Comparison of ENCODE assay signal across 1 cellular context in the genomic region with DNA sequence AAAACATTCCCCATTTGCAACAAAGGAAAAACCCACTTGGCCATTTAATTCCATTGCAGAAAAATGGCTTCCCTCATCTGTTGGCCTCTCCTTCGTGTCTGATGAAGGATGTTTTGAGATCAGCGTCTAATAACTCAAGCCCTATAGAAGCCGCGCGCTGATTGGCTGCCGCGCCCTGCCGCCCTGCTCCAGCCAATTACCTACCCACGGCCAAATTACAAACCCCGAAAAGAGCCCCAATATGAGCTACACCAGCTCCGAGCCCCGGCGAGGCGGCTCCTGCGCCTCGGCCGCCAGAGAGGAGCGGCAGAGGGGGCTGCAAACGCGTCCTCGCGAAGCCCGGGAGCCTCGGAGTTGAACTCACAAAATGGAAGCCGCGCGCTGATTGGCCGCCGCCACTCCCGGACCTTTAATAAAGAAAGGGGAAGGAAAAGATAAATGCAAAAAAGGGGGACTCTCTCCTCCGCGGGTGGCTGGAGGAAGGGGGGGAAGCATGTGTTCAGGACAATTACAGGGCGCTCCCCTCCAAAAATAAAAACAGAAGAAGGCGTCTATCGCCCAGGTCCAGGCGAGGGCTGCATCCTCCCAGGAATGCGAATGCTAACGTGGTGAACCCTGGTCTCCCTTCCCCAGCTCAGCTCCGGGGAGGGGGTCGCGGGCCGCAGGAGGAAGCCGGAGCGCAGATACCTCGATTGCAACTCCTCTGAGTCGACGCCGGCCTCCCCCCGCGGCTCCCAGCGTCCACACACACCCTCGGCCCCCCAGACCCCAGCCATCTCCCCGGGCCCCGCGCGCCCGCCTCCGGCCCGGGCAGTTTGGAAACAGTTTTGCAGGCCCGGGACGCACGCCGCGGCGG.
TF ChIP-seq lines count a peak whose summit lies in the region.

No MANE protein-coding gene starts in this region.

TF ChIP-seq in A549, 52 proteins besides CTCF, POLR2A, EP300 and RAD21 (continued from another document):
- TF ChIP-seq, protein P1, sequence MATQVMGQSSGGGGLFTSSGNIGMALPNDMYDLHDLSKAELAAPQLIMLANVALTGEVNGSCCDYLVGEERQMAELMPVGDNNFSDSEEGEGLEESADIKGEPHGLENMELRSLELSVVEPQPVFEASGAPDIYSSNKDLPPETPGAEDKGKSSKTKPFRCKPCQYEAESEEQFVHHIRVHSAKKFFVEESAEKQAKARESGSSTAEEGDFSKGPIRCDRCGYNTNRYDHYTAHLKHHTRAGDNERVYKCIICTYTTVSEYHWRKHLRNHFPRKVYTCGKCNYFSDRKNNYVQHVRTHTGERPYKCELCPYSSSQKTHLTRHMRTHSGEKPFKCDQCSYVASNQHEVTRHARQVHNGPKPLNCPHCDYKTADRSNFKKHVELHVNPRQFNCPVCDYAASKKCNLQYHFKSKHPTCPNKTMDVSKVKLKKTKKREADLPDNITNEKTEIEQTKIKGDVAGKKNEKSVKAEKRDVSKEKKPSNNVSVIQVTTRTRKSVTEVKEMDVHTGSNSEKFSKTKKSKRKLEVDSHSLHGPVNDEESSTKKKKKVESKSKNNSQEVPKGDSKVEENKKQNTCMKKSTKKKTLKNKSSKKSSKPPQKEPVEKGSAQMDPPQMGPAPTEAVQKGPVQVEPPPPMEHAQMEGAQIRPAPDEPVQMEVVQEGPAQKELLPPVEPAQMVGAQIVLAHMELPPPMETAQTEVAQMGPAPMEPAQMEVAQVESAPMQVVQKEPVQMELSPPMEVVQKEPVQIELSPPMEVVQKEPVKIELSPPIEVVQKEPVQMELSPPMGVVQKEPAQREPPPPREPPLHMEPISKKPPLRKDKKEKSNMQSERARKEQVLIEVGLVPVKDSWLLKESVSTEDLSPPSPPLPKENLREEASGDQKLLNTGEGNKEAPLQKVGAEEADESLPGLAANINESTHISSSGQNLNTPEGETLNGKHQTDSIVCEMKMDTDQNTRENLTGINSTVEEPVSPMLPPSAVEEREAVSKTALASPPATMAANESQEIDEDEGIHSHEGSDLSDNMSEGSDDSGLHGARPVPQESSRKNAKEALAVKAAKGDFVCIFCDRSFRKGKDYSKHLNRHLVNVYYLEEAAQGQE (IDR thresholded peaks at IDR 0.05), result peak; percentile 77
- no peak for TF ChIP-seq JUNB (IDR thresholded peaks at IDR 0.05)
- no peak; the same call in 1 of the 2 replicates for TF ChIP-seq MYC (IDR thresholded peaks at IDR 0.05; ENCODE audit: borderline replicate concordance, low read length)
- TF ChIP-seq SMC3 (IDR thresholded peaks at IDR 0.05), result no peak
- no peak for TF ChIP-seq NFE2L2 (conservative IDR thresholded peaks at IDR 0.05; ENCODE audit: low read length)
- TF ChIP-seq NR3C1 (IDR thresholded peaks at IDR 0.05), result no peak
- no peak for TF ChIP-seq KDM1A (IDR thresholded peaks at IDR 0.05; ENCODE audit: low read depth)
- TF ChIP-seq POLR2AphosphoS2 (conservative IDR thresholded peaks at IDR 0.05; ENCODE audit: low read length), result no peak
- TF ChIP-seq JUN (IDR thresholded peaks at IDR 0.05), result peak; percentile 81 to 83; a peak in 4 of 5 replicates
- TF ChIP-seq, protein P2, sequence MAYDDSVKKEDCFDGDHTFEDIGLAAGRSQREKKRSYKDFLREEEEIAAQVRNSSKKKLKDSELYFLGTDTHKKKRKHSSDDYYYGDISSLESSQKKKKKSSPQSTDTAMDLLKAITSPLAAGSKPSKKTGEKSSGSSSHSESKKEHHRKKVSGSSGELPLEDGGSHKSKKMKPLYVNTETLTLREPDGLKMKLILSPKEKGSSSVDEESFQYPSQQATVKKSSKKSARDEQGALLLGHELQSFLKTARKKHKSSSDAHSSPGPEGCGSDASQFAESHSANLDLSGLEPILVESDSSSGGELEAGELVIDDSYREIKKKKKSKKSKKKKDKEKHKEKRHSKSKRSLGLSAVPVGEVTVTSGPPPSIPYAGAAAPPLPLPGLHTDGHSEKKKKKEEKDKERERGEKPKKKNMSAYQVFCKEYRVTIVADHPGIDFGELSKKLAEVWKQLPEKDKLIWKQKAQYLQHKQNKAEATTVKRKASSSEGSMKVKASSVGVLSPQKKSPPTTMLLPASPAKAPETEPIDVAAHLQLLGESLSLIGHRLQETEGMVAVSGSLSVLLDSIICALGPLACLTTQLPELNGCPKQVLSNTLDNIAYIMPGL (CRISPR knock-in tag; IDR thresholded peaks at IDR 0.05; ENCODE audit: borderline replicate concordance), result no peak
- TF ChIP-seq, protein P3, sequence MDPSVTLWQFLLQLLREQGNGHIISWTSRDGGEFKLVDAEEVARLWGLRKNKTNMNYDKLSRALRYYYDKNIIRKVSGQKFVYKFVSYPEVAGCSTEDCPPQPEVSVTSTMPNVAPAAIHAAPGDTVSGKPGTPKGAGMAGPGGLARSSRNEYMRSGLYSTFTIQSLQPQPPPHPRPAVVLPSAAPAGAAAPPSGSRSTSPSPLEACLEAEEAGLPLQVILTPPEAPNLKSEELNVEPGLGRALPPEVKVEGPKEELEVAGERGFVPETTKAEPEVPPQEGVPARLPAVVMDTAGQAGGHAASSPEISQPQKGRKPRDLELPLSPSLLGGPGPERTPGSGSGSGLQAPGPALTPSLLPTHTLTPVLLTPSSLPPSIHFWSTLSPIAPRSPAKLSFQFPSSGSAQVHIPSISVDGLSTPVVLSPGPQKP (IDR thresholded peaks at IDR 0.05; ENCODE audit: low read depth, low read length), result no peak
- TF ChIP-seq CBX2 (IDR thresholded peaks at IDR 0.05; ENCODE audit: borderline replicate concordance, low read depth), result no peak
- peak; percentile 4 for TF ChIP-seq FOXS1 (CRISPR knock-in tag; IDR thresholded peaks at IDR 0.05)
- no peak for TF ChIP-seq EHMT2 (IDR thresholded peaks at IDR 0.05; ENCODE audit: low read depth)
- TF ChIP-seq GATA3 (IDR thresholded peaks at IDR 0.05; ENCODE audit: borderline replicate concordance), result no peak
- no peak for TF ChIP-seq ZNF302 (CRISPR knock-in tag; IDR thresholded peaks at IDR 0.05)
- TF ChIP-seq HOXA7 (CRISPR knock-in tag; IDR thresholded peaks at IDR 0.05), result no peak
- TF ChIP-seq, protein P4, sequence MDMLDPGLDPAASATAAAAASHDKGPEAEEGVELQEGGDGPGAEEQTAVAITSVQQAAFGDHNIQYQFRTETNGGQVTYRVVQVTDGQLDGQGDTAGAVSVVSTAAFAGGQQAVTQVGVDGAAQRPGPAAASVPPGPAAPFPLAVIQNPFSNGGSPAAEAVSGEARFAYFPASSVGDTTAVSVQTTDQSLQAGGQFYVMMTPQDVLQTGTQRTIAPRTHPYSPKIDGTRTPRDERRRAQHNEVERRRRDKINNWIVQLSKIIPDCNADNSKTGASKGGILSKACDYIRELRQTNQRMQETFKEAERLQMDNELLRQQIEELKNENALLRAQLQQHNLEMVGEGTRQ (IDR thresholded peaks at IDR 0.05), result no peak
- no peak for TF ChIP-seq TP53 (CRISPR knock-in tag; IDR thresholded peaks at IDR 0.05)
- TF ChIP-seq PBX3 (IDR thresholded peaks at IDR 0.05), result no peak
- TF ChIP-seq EHF (CRISPR knock-in tag; IDR thresholded peaks at IDR 0.05), result no peak; the same call in 1 of the 2 replicates
- TF ChIP-seq CHD4 (IDR thresholded peaks at IDR 0.05; ENCODE audit: borderline replicate concordance), result no peak
- TF ChIP-seq ESRRA (IDR thresholded peaks at IDR 0.05; ENCODE audit: borderline replicate concordance, low read length), result no peak
- TF ChIP-seq FOSL2 (IDR thresholded peaks at IDR 0.05), result no peak
- TF ChIP-seq FOSL2 (CRISPR knock-in tag; IDR thresholded peaks at IDR 0.05), result no peak
- TF ChIP-seq TFCP2L1 (CRISPR knock-in tag; IDR thresholded peaks at IDR 0.05), result no peak
- peak; percentile 73 for TF ChIP-seq CHD2 (IDR thresholded peaks at IDR 0.05; ENCODE audit: low read length, partially characterized antibody)
- TF ChIP-seq FOSB (CRISPR knock-in tag; IDR thresholded peaks at IDR 0.05), result 0 out of 2 replicates have a peak, but pooled peaks have one; percentile 68
- 0 out of 2 replicates have a peak, but pooled peaks have one; percentile 76 for TF ChIP-seq HOXB5 (CRISPR knock-in tag; IDR thresholded peaks at IDR 0.05)
- TF ChIP-seq ZSCAN20 (CRISPR knock-in tag; IDR thresholded peaks at IDR 0.05), result no peak
- no peak for TF ChIP-seq HEYL (CRISPR knock-in tag; IDR thresholded peaks at IDR 0.05)
- TF ChIP-seq HOXB13 (CRISPR knock-in tag; IDR thresholded peaks at IDR 0.05; ENCODE audit: low read depth), result no peak; the same call in 1 of the 2 replicates
- peak; percentile 79 for TF ChIP-seq MAX (IDR thresholded peaks at IDR 0.05)
- TF ChIP-seq KDM5A (IDR thresholded peaks at IDR 0.05), result no peak
- peak; percentile 16; the same call in 1 of the 2 replicates for TF ChIP-seq E2F6 (IDR thresholded peaks at IDR 0.05; ENCODE audit: borderline replicate concordance, low read depth)
- TF ChIP-seq SREBF2 (IDR thresholded peaks at IDR 0.05), result no peak
- TF ChIP-seq MAFK (IDR thresholded peaks at IDR 0.05; ENCODE audit: partially characterized antibody), result no peak
- no peak for TF ChIP-seq NPAS2 (CRISPR knock-in tag; IDR thresholded peaks at IDR 0.05; ENCODE audit: borderline replicate concordance)
- 0 out of 2 replicates have a peak, but pooled peaks have one; percentile 24 for TF ChIP-seq RARB (CRISPR knock-in tag; IDR thresholded peaks at IDR 0.05)
- TF ChIP-seq, protein P5, sequence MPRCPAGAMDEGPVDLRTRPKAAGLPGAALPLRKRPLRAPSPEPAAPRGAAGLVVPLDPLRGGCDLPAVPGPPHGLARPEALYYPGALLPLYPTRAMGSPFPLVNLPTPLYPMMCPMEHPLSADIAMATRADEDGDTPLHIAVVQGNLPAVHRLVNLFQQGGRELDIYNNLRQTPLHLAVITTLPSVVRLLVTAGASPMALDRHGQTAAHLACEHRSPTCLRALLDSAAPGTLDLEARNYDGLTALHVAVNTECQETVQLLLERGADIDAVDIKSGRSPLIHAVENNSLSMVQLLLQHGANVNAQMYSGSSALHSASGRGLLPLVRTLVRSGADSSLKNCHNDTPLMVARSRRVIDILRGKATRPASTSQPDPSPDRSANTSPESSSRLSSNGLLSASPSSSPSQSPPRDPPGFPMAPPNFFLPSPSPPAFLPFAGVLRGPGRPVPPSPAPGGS (IDR thresholded peaks at IDR 0.05), result peak; percentile 79; the same call in 2 of the 3 replicates
- no peak for TF ChIP-seq ZC3H11A (IDR thresholded peaks at IDR 0.05)
